ENCODE assay signal across 9 cellular contexts in the genomic region with DNA sequence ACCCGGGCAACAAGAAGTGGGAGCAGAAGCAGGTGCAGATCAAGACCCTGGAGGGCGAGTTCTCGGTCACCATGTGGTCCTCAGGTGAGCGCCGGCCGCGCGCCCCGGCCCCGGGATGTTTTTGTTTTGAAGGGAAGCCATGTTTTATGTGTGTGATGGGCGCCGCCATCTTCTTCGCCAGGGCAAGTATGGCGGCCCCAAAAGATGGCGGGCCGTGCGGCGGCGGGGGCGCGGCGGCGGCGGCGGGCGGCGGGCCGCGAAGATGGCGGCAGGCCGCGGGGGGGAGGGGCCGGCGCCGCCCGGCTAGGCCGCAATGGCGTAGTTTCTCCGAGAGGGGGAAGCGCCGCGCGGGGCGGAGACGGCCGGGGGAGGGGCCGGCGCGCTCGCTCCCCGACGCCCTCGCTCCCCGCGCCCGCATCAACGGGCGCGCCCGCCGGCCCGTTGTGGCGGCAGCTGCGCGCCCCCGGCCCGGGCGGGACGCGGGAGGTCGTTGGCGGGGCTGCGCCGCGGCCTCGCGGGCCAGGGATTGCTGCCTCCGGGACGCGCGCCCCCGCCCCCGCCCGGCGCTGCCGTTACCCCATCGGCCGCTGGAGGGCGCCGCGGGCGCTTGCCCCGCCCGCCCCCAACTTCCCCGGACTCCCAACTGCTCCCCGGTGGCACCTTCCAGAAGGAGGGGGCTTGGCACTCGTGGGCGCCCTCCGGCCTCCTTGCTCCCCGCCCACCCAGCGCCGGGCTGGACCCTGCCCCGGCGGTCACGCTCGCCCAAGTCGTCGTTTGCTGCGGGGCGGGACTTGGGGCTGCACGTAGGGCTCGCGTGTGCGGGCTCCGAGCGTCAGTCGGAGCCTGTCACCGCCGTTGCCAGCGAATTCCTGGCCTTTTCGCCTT. TPM values are rescaled to one million over a fixed set of nuclear protein-coding genes. Genes with fewer than 3 reads are reported as not detected.
DNase-seq lines count a peak whose midpoint lies in the region; ATAC-seq, FAIRE-seq and TF ChIP-seq lines count a peak whose summit lies in the region.
"Had no signal": no experiment of that assay in that cellular context is flagged by ENCODE, and none has a peak within 500 bp of the region (broad histone marks: within the 10 kb centered on the region; RNA-seq: fewer than 3 reads in every experiment).

No MANE protein-coding gene starts in this region.

- H3K9me3 ChIP-seq in breast epithelium: no peaks in the 10 kb centered on the region
- no peaks in the 10 kb centered on the region for H3K9me3 ChIP-seq in small intestine (ENCODE audit: control insufficient read depth, low read depth)

- peak overlapping the region; percentile 90 to 100 (median 99) for H3K4me3 ChIP-seq in breast epithelium
- H3K4me3 ChIP-seq in small intestine (ENCODE audit: low read depth in 1 of 2, low read length in 2 of 2): peak overlapping the region; percentile 99 to 100

- peak overlapping the region; percentile 97 for H3K27ac ChIP-seq in VCaP
- H3K27ac ChIP-seq in breast epithelium: peak overlapping the region; percentile 99 to 100
- H3K27ac ChIP-seq in small intestine (ENCODE audit: low read depth in 1 of 2, low read length in 1 of 2): peak overlapping the region; percentile 88 to 93

- ATAC-seq in HG02973 (IDR thresholded peaks at IDR 0.05; ENCODE audit: unreplicated experiment): peak; percentile 35

- intact Hi-C loops in breast epithelium (cut with DNase I; ENCODE audit: low total_unique reads): no loop called here

- FAIRE-seq in small intestine (lab: Jason Lieb, UNC): no peak
- FAIRE-seq: G401.6 had no signal

- H3K27me3 ChIP-seq in breast epithelium: no peaks in the 10 kb centered on the region
- H3K27me3 ChIP-seq in small intestine (ENCODE audit: control insufficient read depth in 2 of 2, insufficient read depth in 2 of 2, low read length in 2 of 2): no peaks in the 10 kb centered on the region

- DNase-seq in NCI-H2029 (lab: John Stamatoyannopoulos, UW) (peak; percentile 40), NCI-H2029 treated with DMSO at 0.1 percent for 48 hours (lab: John Stamatoyannopoulos, UW) (no peak), NCI-H2081 treated with DMSO at 0.1 percent for 48 hours (lab: John Stamatoyannopoulos, UW) (peak; percentile 50), breast epithelium (ENCODE audit: low spot score in 2 of 2) (peak; percentile 79 to 86), iPS-NIHi7 (ENCODE audit: extremely low spot score) (peak; percentile 77), small intestine (peak; percentile 93)

- H3K36me3 ChIP-seq in breast epithelium (no peaks in the 10 kb centered on the region), small intestine (ENCODE audit: control insufficient read depth in 2 of 2, insufficient read depth in 2 of 2, low read length in 2 of 2) (no peaks in the 10 kb centered on the region)

- peak; percentile 94 for TF ChIP-seq CTCF in VCaP (conservative IDR thresholded peaks at IDR 0.05)
- peak; percentile 49 to 86 (median 56) for TF ChIP-seq CTCF in breast epithelium (IDR thresholded peaks at IDR 0.05)

- peaks cover 0 to 10% of the 10 kb centered on the region in 2 donors for H3K4me1 ChIP-seq in breast epithelium
- H3K4me1 ChIP-seq in small intestine (ENCODE audit: control insufficient read depth in 2 of 2, insufficient read depth in 1 of 2, low read depth in 1 of 2, low read length in 1 of 2): peaks cover 2 to 5% of the 10 kb centered on the region in 2 donors

- TF ChIP-seq POLR2A in breast epithelium (IDR thresholded peaks at IDR 0.05): no peak

- WGBS in small intestine, 3 donors: 0 to 1% (median 0%) methylated on average over 30 to 121 of the region's 121 CpGs

RNA-seq across cellular contexts. Expression of gene YY1, which starts 1.1 kb away (rescaled TPM):
- 10 to 100 TPM; 46.2 to 61.2 (median 50.6) TPM for total RNA-seq in breast epithelium
- polyA plus RNA-seq in small intestine: 10 to 100 TPM; 24.0 to 27.9 (median 27.5) TPM
